In the genomic region with DNA sequence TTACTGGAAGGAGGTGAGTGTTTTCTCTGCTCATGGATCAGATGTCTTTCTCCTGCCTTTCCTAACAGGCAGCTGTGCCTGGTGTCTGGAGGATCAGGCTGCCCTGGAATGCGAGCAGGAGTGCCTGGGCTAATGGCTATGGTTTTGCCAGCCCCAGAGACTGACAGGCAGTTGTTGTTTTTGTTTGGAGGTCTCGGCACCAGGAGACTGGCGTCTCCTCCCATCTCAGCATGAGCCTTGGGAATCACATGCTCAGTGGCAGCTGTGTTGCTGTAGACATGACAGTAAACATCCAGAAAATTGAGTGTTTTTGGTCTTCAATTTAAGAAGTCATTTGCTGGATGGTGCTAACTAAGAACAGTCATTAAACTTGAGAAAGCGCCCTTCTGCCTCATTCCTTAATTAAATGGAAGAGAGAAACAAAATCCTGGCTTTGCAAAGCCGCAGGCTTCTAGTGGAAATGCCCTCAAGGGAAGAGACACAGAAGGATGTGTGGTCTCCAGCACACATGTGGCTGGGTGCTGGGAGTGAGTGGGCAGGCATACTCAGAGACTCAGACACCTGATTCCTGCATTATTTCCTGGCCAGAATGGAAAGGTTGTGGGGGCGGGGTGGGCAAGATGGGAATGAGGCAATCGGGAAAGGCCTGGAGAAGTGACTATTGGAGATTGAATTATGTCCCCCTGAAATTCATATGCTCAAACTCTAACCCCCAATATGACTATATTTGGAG, we compare ENCODE assay signal across 10 cellular contexts.
DNase-seq lines count a peak whose midpoint lies in the region; ATAC-seq and TF ChIP-seq lines count a peak whose summit lies in the region.
"Had no signal": no experiment of that assay in that cellular context is flagged by ENCODE, and none has a peak within 500 bp of the region (broad histone marks: within the 10 kb centered on the region; RNA-seq: fewer than 3 reads in every experiment).

No MANE protein-coding gene starts in this region.

- H3K27me3 ChIP-seq in ovary: no peaks in the 10 kb centered on the region
- H3K27me3 ChIP-seq: tibial artery had no signal

- intact Hi-C loops in ovary (cut with DNase I): no loop called here
- intact Hi-C loops in OCI-LY7 (cut with micrococcal nuclease; ENCODE audit: unreplicated experiment): no loop called here

- CTCF ChIA-PET in OCI-LY7 (lab: Charles Lee; ENCODE audit: unreplicated experiment): no interaction called here

- no peak for TF ChIP-seq CTCF in fibroblast of the aortic adventitia (IDR thresholded peaks at IDR 0.05; ENCODE audit: insufficient read depth, low read length)
- no peak for TF ChIP-seq CTCF in ovary (IDR thresholded peaks at IDR 0.05)
- TF ChIP-seq CTCF in OCI-LY7 (conservative IDR thresholded peaks at IDR 0.05; ENCODE audit: low read length): no peak

- no peak overlapping the region for H3K4me2 ChIP-seq in OCI-LY7 (ENCODE audit: low read length)

- no peaks in the 10 kb centered on the region for H3K79me2 ChIP-seq in OCI-LY7 (ENCODE audit: insufficient read depth, low read depth, low read length)

- DNase-seq in ELF-1 (ENCODE audit: low read depth, low spot score) (peak; percentile 95), NCI-H2171 (lab: John Stamatoyannopoulos, UW) (peak; percentile 82), fibroblast of the aortic adventitia (ENCODE audit: low read depth) (peak; percentile 25), ovary (peak in 3 of 5 donors; percentile 16 to 37 (median 22)), OCI-LY7 (ENCODE audit: low spot score) (no peak)
- DNase-seq in stimulated activated CD4-positive, alpha-beta T cell treated with anti-CD3 and anti-CD28 coated beads, Interleukin-15, amount 100 ng/mL, for 24 hours: no peak
- DNase-seq in stimulated activated CD4-positive, alpha-beta T cell treated with anti-CD3 and anti-CD28 coated beads, Interleukin-4, amount 100 ng/mL, for 4 hours: no peak
- DNase-seq: effector memory CD4-positive, alpha-beta T cell; tibial artery had no signal

- no TSS peak for BruUV-seq in OCI-LY7 (replicated peaks; lab: Mats Ljungman, UMichigan)

- H3K4me3 ChIP-seq in fibroblast of the aortic adventitia (ENCODE audit: low read depth, low read length) (no peak overlapping the region), ovary (no peak overlapping the region), OCI-LY7 (ENCODE audit: low read depth, low read length, poor library complexity, severe bottlenecking) (no peak overlapping the region)
- H3K4me3 ChIP-seq: tibial artery had no signal

- 29 to 36% (median 30%) methylated on average over 7 of the region's 7 CpGs for WGBS in ovary, 3 donors

- ATAC-seq in GM18498 (IDR thresholded peaks at IDR 0.05; ENCODE audit: unreplicated experiment): no peak

- no peaks in the 10 kb centered on the region for H3K9me2 ChIP-seq in OCI-LY7 (ENCODE audit: insufficient read depth, low read length)

- no peak overlapping the region for H2AFZ ChIP-seq in OCI-LY7 (ENCODE audit: low read length)

- H3K27ac ChIP-seq in ovary: peak overlapping the region in 1 of 2 donors; percentile 20
- no peak overlapping the region for H3K27ac ChIP-seq in OCI-LY7 (ENCODE audit: low read depth, low read length, poor library complexity, severe bottlenecking)
- H3K27ac ChIP-seq: tibial artery had no signal

- no peak for TF ChIP-seq EP300 in ovary (IDR thresholded peaks at IDR 0.05)

- H4K20me1 ChIP-seq in OCI-LY7 (ENCODE audit: insufficient read depth, low read length): no peaks in the 10 kb centered on the region

- H3K36me3 ChIP-seq in ovary (no peaks in the 10 kb centered on the region), OCI-LY7 (ENCODE audit: insufficient read depth, low read length) (no peaks in the 10 kb centered on the region)
- H3K36me3 ChIP-seq: tibial artery had no signal

- H3K9me3 ChIP-seq in ovary (no peaks in the 10 kb centered on the region), OCI-LY7 (ENCODE audit: low read length) (no peaks in the 10 kb centered on the region)
- H3K9me3 ChIP-seq: tibial artery had no signal

- POLR2A ChIA-PET in OCI-LY7 (lab: Charles Lee): no interaction called here

- H3K4me1 ChIP-seq in ovary (ENCODE audit: insufficient read depth) (peaks cover 10% of the 10 kb centered on the region), OCI-LY7 (ENCODE audit: insufficient read depth, low read length, poor library complexity, severe bottlenecking) (no peaks in the 10 kb centered on the region)
- H3K4me1 ChIP-seq: tibial artery had no signal

- no peak for TF ChIP-seq POLR2A in ovary (IDR thresholded peaks at IDR 0.05)

Comparison
In these comparisons a context has a peak if more than half of its experiments do, and no peak if none do; other contexts are left out.
1. DNase-seq: peak in ELF-1 (single experiment), NCI-H2171 (single experiment), fibroblast of the aortic adventitia (single experiment) and ovary (3 of 5); none in stimulated activated CD4-positive, alpha-beta T cell treated with anti-CD3 and anti-CD28 coated beads, Interleukin-15, amount 100 ng/mL, for 24 hours (single experiment), stimulated activated CD4-positive, alpha-beta T cell treated with anti-CD3 and anti-CD28 coated beads, Interleukin-4, amount 100 ng/mL, for 4 hours (0 of 2) and OCI-LY7 (single experiment).